In the genomic region with DNA sequence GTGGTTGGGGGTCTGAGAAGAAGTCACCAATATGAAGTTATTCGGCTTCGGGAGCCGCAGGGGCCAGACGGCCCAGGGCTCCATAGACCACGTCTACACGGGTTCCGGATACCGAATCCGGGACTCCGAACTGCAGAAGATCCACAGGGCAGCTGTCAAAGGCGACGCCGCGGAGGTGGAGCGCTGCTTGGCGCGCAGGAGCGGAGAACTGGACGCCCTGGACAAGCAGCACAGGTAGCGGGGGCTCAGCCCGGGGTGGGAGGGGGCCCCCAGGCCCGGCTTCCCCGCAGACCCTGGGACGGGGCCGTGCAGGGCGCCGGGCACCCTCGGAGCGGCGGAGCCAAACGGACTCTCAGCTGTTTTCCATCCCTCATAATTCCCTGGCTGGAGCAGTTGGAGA, we compare ENCODE assay signal across 7 cellular contexts.
DNase-seq lines count a peak whose midpoint lies in the region; ATAC-seq, FAIRE-seq and TF ChIP-seq lines count a peak whose summit lies in the region.
"Not testable (repeated sequence)": the region's sequence is repeated elsewhere in the genome, so short reads cannot be mapped to it uniquely, and the experiment has no call there.

No MANE protein-coding gene starts in this region.

- H3K27ac ChIP-seq in DOHH2 (ENCODE audit: low read depth, low read length); Panc1 (ENCODE audit: low read length); esophagus muscularis mucosa (replicated peaks in 1 of 4); right lobe of liver; pancreas; spleen: not testable (repeated sequence)

- DNase-seq in Panc1 (ENCODE audit: low read depth, low spot score); astrocyte of the spinal cord (ENCODE audit: low read depth, low spot score); esophagus muscularis mucosa (ENCODE audit: extremely low spot score): not testable (repeated sequence)
- DNase-seq in right lobe of liver (peak in 1 of 3 donors; percentile 31), pancreas (peak in 4 of 6 donors; percentile 5 to 20 (median 12)), spleen (peak; percentile 47)

- not testable (repeated sequence) for H3K4me1 ChIP-seq in DOHH2 (ENCODE audit: control insufficient read depth, low read length); Panc1 (ENCODE audit: control insufficient read depth, insufficient read depth, low read length); esophagus muscularis mucosa; right lobe of liver; pancreas; spleen

- intact Hi-C loops in Panc1 (cut with micrococcal nuclease; ENCODE audit: unreplicated experiment); esophagus muscularis mucosa (cut with DNase I); right lobe of liver (cut with DNase I); pancreas (cut with DNase I); spleen (cut with DNase I; ENCODE audit: low total_unique reads): not testable (repeated sequence)

- WGBS in esophagus muscularis mucosa: no CpG with 5 or more reads among the region's 31 CpGs
- WGBS in right lobe of liver (ENCODE audit: insufficient coverage, low coverage, low lambda C conversion rate, missing lambda C conversion rate): no CpG with 5 or more reads among the region's 31 CpGs
- WGBS in pancreas, 2 donors: 1% methylated on average over 12 of the region's 31 CpGs; no CpG with 5 or more reads in 1 of the 2 donors
- WGBS in spleen, 5 donors: 0% methylated on average over 12 of the region's 31 CpGs; no CpG with 5 or more reads in 4 of the 5 donors

- not testable (repeated sequence) for H3K79me2 ChIP-seq in DOHH2 (ENCODE audit: control insufficient read depth, low read length)

- in situ Hi-C loops in Panc1 (cut with HindIII; ENCODE audit: low pct_unique_long_range_greater_than_20kb, low sequenced_read_pairs); astrocyte of the spinal cord (cut with HindIII; ENCODE audit: low sequenced_read_pairs): not testable (repeated sequence)

- H3K27me3 ChIP-seq in DOHH2 (ENCODE audit: control insufficient read depth, low read length); Panc1 (ENCODE audit: control insufficient read depth, insufficient read depth, low read length); esophagus muscularis mucosa; right lobe of liver; pancreas; spleen (replicated peaks in 1 of 7): not testable (repeated sequence)

- H3K36me3 ChIP-seq in DOHH2 (ENCODE audit: control insufficient read depth, low read length); Panc1 (ENCODE audit: control insufficient read depth, insufficient read depth, low read length); esophagus muscularis mucosa; right lobe of liver; pancreas; spleen: not testable (repeated sequence)

- TF ChIP-seq EP300 in esophagus muscularis mucosa (IDR thresholded peaks at IDR 0.05): not testable (repeated sequence)

- H4K20me1 ChIP-seq in DOHH2 (ENCODE audit: control insufficient read depth, insufficient read depth, low read depth, low read length): not testable (repeated sequence)

- TSS peak; percentile 79 for BruUV-seq in Panc1 (replicated peaks; lab: Mats Ljungman, UMichigan)

- not testable (repeated sequence) for H3K9me3 ChIP-seq in DOHH2 (ENCODE audit: control insufficient read depth, insufficient read depth, low read length); Panc1 (ENCODE audit: control insufficient read depth, insufficient read depth, low read depth, low read length); esophagus muscularis mucosa; right lobe of liver; pancreas; spleen

- not testable (repeated sequence) for H3K9me2 ChIP-seq in DOHH2 (replicated peaks; ENCODE audit: control insufficient read depth, low read length)

- ATAC-seq in Panc1, right lobe of liver: not testable (repeated sequence)
- ATAC-seq in pancreas: peak in 3 of 4 donors; percentile 22 to 47 (median 44)

- CTCF ChIA-PET in Panc1 (lab: Charles Lee): not testable (repeated sequence)

- not testable (repeated sequence) for FAIRE-seq in pancreas (lab: Jason Lieb, UNC)

- not testable (repeated sequence) for H3F3A ChIP-seq in DOHH2 (ENCODE audit: control insufficient read depth, insufficient read depth)

- H3K4me2 ChIP-seq in DOHH2 (ENCODE audit: low read length): peak overlapping the region; percentile 31; the same call in 1 of the 2 replicates

- POLR2A ChIA-PET in Panc1 (lab: Charles Lee): not testable (repeated sequence)

- H3K4me3 ChIP-seq in DOHH2 (ENCODE audit: low read length) (peak overlapping the region; percentile 47), Panc1 (ENCODE audit: low read depth in 2 of 2, low read length in 2 of 2) (peak overlapping the region; percentile 22 to 26; a peak in 3 of 4 replicates), astrocyte of the spinal cord (ENCODE audit: low read depth, low read length) (peak overlapping the region; percentile 23), esophagus muscularis mucosa (peak overlapping the region; percentile 28 to 50 (median 46)), right lobe of liver (peak overlapping the region in 2 of 3 donors; percentile 26 to 39), pancreas (peak overlapping the region in 1 of 4 donors; percentile 18), spleen (peak overlapping the region in 4 of 8 donors; percentile 17 to 56 (median 20))

- not testable (repeated sequence) for TF ChIP-seq POLR2A in esophagus muscularis mucosa (IDR thresholded peaks at IDR 0.05; ENCODE audit: low read depth); right lobe of liver (IDR thresholded peaks at IDR 0.05); spleen (IDR thresholded peaks at IDR 0.05)

- not testable (repeated sequence) for TF ChIP-seq CTCF in DOHH2 (IDR thresholded peaks at IDR 0.05; ENCODE audit: low read depth, low read length, poor library complexity, severe bottlenecking); Panc1 (IDR thresholded peaks at IDR 0.05); astrocyte of the spinal cord (IDR thresholded peaks at IDR 0.05; ENCODE audit: low read depth, low read length); esophagus muscularis mucosa (IDR thresholded peaks at IDR 0.05); right lobe of liver (IDR thresholded peaks at IDR 0.05); pancreas (IDR thresholded peaks at IDR 0.05); spleen (IDR thresholded peaks at IDR 0.05 in 8 of 11, conservative IDR thresholded peaks at IDR 0.05 in 3 of 11)
